Comparison of ENCODE assay signal across 13 cellular contexts in the genomic region with DNA sequence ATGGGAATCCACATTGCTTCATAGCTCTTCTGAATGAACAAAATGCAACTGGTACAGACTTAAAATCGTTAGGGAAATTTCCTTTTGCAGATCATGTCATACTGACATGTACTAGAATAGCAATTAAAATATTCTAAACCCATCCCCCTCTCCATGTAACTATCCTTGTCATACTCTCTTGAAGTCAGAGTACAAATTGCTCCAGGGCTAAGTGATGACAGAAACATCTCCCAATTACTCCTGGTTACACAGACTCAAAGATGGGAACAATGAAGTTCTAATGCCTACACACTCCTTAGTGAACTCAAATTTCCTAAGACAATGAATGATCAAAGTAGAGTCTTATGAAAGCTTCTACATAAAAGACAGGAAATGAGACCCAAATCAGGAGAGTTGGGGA.
DNase-seq lines count a peak whose midpoint lies in the region; ATAC-seq and TF ChIP-seq lines count a peak whose summit lies in the region.
"Had no signal": no experiment of that assay in that cellular context is flagged by ENCODE, and none has a peak within 500 bp of the region (broad histone marks: within the 10 kb centered on the region; RNA-seq: fewer than 3 reads in every experiment).

No MANE protein-coding gene starts in this region.

- no peak for TF ChIP-seq CTCF in right atrium auricular region (IDR thresholded peaks at IDR 0.05)
- TF ChIP-seq CTCF in epithelial cell of esophagus (IDR thresholded peaks at IDR 0.05; ENCODE audit: insufficient read depth, low read depth, low read length, missing control alignments): no peak

- peaks cover 0 to 24% of the 10 kb centered on the region in 2 donors for H3K4me1 ChIP-seq in right atrium auricular region
- H3K4me1 ChIP-seq: BE2C had no signal

- H3K4me3 ChIP-seq in right atrium auricular region: no peak overlapping the region
- H3K4me3 ChIP-seq in epithelial cell of esophagus (ENCODE audit: low read length): no peak overlapping the region

- peak overlapping the region in 1 of 2 donors; percentile 41 for H3K27ac ChIP-seq in right atrium auricular region
- H3K27ac ChIP-seq: C4-2B had no signal

- DNase-seq in Right ventricle myocardium superior (no peak), right atrium auricular region (ENCODE audit: low spot score) (no peak), epithelial cell of esophagus (ENCODE audit: low read depth) (peak; percentile 8), left ventricle myocardium superior (no peak), NCI-H2227 (lab: John Stamatoyannopoulos, UW; ENCODE audit: unreplicated experiment) (no peak), GOT3 (lab: John Stamatoyannopoulos, UW) (no peak)
- DNase-seq: BE2C; CD4-positive, alpha-beta memory T cell; DMS79; EL; IMR-90 had no signal

- no peaks in the 10 kb centered on the region for H3K36me3 ChIP-seq in right atrium auricular region
- H3K36me3 ChIP-seq: BE2C had no signal

- no peaks in the 10 kb centered on the region for H3K27me3 ChIP-seq in right atrium auricular region
- H3K27me3 ChIP-seq: BE2C had no signal

- ATAC-seq in Right ventricle myocardium superior (ENCODE audit: poor library complexity) (peak; percentile 85), left ventricle myocardium superior (peak; percentile 85), GM21515 (IDR thresholded peaks at IDR 0.05; ENCODE audit: unreplicated experiment) (no peak)

- intact Hi-C loops in Right ventricle myocardium superior (cut with DNase I) (no loop called here), left ventricle myocardium superior (cut with micrococcal nuclease) (no loop called here)

- no peaks in the 10 kb centered on the region for H3K9me3 ChIP-seq in right atrium auricular region
- H3K9me3 ChIP-seq: BE2C had no signal
